Comparison of ENCODE assay signal across 10 cellular contexts in the genomic region with DNA sequence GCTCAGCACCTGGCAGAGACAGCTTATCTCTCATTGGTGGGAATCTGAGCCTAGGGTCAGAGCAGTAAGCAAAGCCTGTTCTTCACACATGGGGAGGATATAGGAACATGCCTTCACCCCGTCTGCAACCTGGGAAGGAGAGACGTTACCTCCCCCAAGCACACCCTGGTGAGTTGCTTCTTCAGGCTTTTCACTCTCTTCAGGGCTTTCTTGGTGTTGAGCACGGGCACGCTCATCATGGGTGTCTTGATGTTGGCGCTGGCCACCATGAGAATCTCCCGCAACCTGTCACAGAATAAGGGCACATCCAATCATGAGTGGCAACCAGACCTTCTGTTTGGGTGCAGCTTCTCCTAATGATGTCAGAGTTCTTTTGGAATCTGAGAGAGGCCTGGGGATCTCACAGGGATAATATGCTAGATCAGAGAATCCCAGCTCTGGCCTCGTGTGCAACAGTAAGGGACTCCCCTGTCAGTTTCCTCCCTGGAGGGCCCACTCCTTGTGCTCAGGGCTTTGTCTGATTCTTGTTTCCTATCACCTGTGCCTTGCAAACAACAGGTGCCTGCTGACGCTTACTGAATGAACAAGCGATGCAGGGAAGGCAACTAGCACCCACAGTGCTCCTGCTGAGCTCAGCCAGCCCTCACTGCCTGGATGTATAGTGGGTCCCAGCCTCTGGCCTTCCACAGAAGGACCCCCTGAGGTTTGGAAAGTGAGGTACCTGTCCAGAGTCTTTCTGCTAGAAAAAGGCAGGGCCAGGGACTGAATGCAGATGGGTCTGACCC.
DNase-seq lines count a peak whose midpoint lies in the region; TF ChIP-seq lines count a peak whose summit lies in the region.
"Had no signal": no experiment of that assay in that cellular context is flagged by ENCODE, and none has a peak within 500 bp of the region (broad histone marks: within the 10 kb centered on the region; RNA-seq: fewer than 3 reads in every experiment).

No MANE protein-coding gene starts in this region.

- WGBS in spleen, 5 donors: 81 to 90% (median 86%) methylated on average over 9 of the region's 9 CpGs

- no peaks in the 10 kb centered on the region for H3K27me3 ChIP-seq in SU-DHL-6 (ENCODE audit: low read length)
- no peaks in the 10 kb centered on the region for H3K27me3 ChIP-seq in left ventricle myocardium inferior (ENCODE audit: low read depth)
- no peaks in the 10 kb centered on the region for H3K27me3 ChIP-seq in spleen (replicated peaks in 1 of 7)

- TF ChIP-seq CTCF in SU-DHL-6 (IDR thresholded peaks at IDR 0.05; ENCODE audit: insufficient read depth, low read length, poor library complexity, severe bottlenecking) (no peak), left ventricle myocardium inferior (IDR thresholded peaks at IDR 0.05; ENCODE audit: borderline replicate concordance) (no peak), spleen (IDR thresholded peaks at IDR 0.05 in 8 of 11, conservative IDR thresholded peaks at IDR 0.05 in 3 of 11) (no peak), GM13977 (IDR thresholded peaks at IDR 0.05; ENCODE audit: extremely low read depth, insufficient read depth, missing control alignments) (no peak)

- H3K27ac ChIP-seq in SU-DHL-6 (ENCODE audit: low read depth, low read length): peak overlapping the region; percentile 99
- peak overlapping the region; percentile 94 for H3K27ac ChIP-seq in left ventricle myocardium inferior (replicated peaks)
- peak overlapping the region; percentile 85 to 97 (median 94) for H3K27ac ChIP-seq in spleen

- no peaks in the 10 kb centered on the region for H3K36me3 ChIP-seq in SU-DHL-6 (ENCODE audit: low read length)
- H3K36me3 ChIP-seq in left ventricle myocardium inferior: peaks cover 46% of the 10 kb centered on the region
- peaks cover 2 to 70% (median 24%) of the 10 kb centered on the region in 6 donors for H3K36me3 ChIP-seq in spleen

- H3K4me1 ChIP-seq in left ventricle myocardium inferior (peaks cover 58% of the 10 kb centered on the region), spleen (peaks cover 46 to 71% (median 56%) of the 10 kb centered on the region in 6 donors)

- in situ Hi-C loops in GM13977 (cut with MboI; ENCODE audit: low pct_unique_long_range_greater_than_20kb, low sequenced_read_pairs, unreplicated experiment): no loop called here

- H3K9me2 ChIP-seq in SU-DHL-6 (replicated peaks; ENCODE audit: insufficient read depth, low read length): no peaks in the 10 kb centered on the region

- intact Hi-C loops in left ventricle myocardium inferior (cut with micrococcal nuclease) (no loop called here), spleen (cut with DNase I; ENCODE audit: low total_unique reads) (no loop called here)

- H2AFZ ChIP-seq in SU-DHL-6 (ENCODE audit: low read depth, low read length, severe bottlenecking): no peak overlapping the region

- TF ChIP-seq POLR2A in spleen (IDR thresholded peaks at IDR 0.05): no peak

- peaks cover 35% of the 10 kb centered on the region for H3F3A ChIP-seq in SU-DHL-6 (ENCODE audit: insufficient read depth)

- H3K4me3 ChIP-seq in SU-DHL-6 (ENCODE audit: insufficient read depth, low read length, poor library complexity, severe bottlenecking) (no peak overlapping the region), left ventricle myocardium inferior (no peak overlapping the region), spleen (no peak overlapping the region)

- peak; percentile 30 for DNase-seq in activated CD4-positive, CD25-positive, alpha-beta regulatory T cell treated with anti-CD3 and anti-CD28 coated beads, Interleukin-2, amount 50 U/mL, for 72 hours
- DNase-seq in activated CD4-positive, CD25-positive, alpha-beta regulatory T cell (lab: John Stamatoyannopoulos, UW): no peak
- DNase-seq in left ventricle myocardium inferior: no peak
- no peak for DNase-seq in spleen
- DNase-seq in AG08396 (ENCODE audit: low spot score): no peak
- no peak for DNase-seq in MV-4-11 (lab: John Stamatoyannopoulos, UW)
- no peak for DNase-seq in GM13977 (ENCODE audit: low spot score)
- DNase-seq: NCI-H187 treated with DMSO at 0.1 percent for 48 hours, retina had no signal

- no peaks in the 10 kb centered on the region for H4K20me1 ChIP-seq in SU-DHL-6 (ENCODE audit: low read depth, low read length)

- peak overlapping the region; percentile 8 for H3K4me2 ChIP-seq in SU-DHL-6 (ENCODE audit: low read depth, low read length, poor library complexity, severe bottlenecking)

- H3K79me2 ChIP-seq in SU-DHL-6 (ENCODE audit: insufficient read depth, low read length): no peaks in the 10 kb centered on the region

- H3K9me3 ChIP-seq in SU-DHL-6 (ENCODE audit: insufficient read depth, low read length) (no peaks in the 10 kb centered on the region), left ventricle myocardium inferior (replicated peaks) (no peaks in the 10 kb centered on the region), spleen (no peaks in the 10 kb centered on the region)

- H3K9ac ChIP-seq in SU-DHL-6 (ENCODE audit: low read length): no peak overlapping the region
